Comparison of ENCODE assay signal across 8 cellular contexts in genomic region chr12:2795291-2796186, GRCh38. TPM values are rescaled to one million over a fixed set of nuclear protein-coding genes. Genes with fewer than 3 reads are reported as not detected.
A peak's percentile ranks its signal among the peaks of the same experiment; 100 is the strongest.
DNase-seq lines count a peak whose midpoint lies in the region; ATAC-seq, FAIRE-seq and TF ChIP-seq lines count a peak whose summit lies in the region.

No MANE protein-coding gene starts in this region.

- CTCF ChIA-PET in endothelial cell of umbilical vein (lab: Charles Lee), result interaction anchor here (0.8 to 3.1 kb wide), 12 partner anchors 9 to 504 kb away, joined by 3 to 31 read pairs (median 4); partner anchors contain the start of gene ITFG2

- H3K9me1 ChIP-seq in endothelial cell of umbilical vein (replicated peaks; ENCODE audit: control insufficient read depth, extremely low read depth, insufficient read depth, low read length), result no peaks in the 10 kb centered on the region

- H2AFZ ChIP-seq in endothelial cell of umbilical vein (ENCODE audit: low read depth, low read length), result peak overlapping the region; percentile 71

- POLR2A ChIA-PET in endothelial cell of umbilical vein (lab: Charles Lee), result interaction anchor here (0.9 kb wide), 1 partner anchor 17 kb away, joined by 4 read pairs; no protein-coding TSS in a partner anchor

- H3K4me2 ChIP-seq in endothelial cell of umbilical vein (ENCODE audit: insufficient read depth, low read length), result peak overlapping the region; percentile 91

- peak overlapping the region; percentile 1 for H3K27ac ChIP-seq in endothelial cell of umbilical vein (ENCODE audit: insufficient read depth, low read depth, low read length)

- dilution Hi-C loops in endothelial cell of umbilical vein (cut with MboI; ENCODE audit: extremely low pct_ligation_motif_present, low sequenced_read_pairs), result no loop called here

- H3K27me3 ChIP-seq in endothelial cell of umbilical vein (ENCODE audit: control insufficient read depth in 2 of 2, insufficient read depth in 2 of 2, low read length in 2 of 2), result peaks cover 2 to 7% of the 10 kb centered on the region in 2 experiments

- peak overlapping the region; percentile 63 for H3K9ac ChIP-seq in endothelial cell of umbilical vein (replicated peaks; ENCODE audit: extremely low read depth, insufficient read depth, low read length)

- no peaks in the 10 kb centered on the region for H4K20me1 ChIP-seq in endothelial cell of umbilical vein (replicated peaks; ENCODE audit: control insufficient read depth, extremely low read depth, insufficient read depth, low read length)

- H3K36me3 ChIP-seq in endothelial cell of umbilical vein (ENCODE audit: control insufficient read depth in 2 of 2, extremely low read depth in 1 of 2, insufficient read depth in 2 of 2, low read length in 2 of 2), result peaks cover 12 to 20% of the 10 kb centered on the region in 2 experiments

- FAIRE-seq in endothelial cell of umbilical vein (lab: Jason Lieb, UNC), result peak; percentile 43

- peak overlapping the region; percentile 69 to 93 (median 73) for H3K4me3 ChIP-seq in endothelial cell of umbilical vein (replicated peaks in 1 of 3; ENCODE audit: insufficient read depth in 1 of 3, low read depth in 1 of 3, low read length in 3 of 3)

- intact Hi-C loops in endothelial cell of umbilical vein (cut with micrococcal nuclease), result loop anchor here (1.0 to 2.0 kb wide), 2 partner anchors 17 to 241 kb away; partner anchors contain the start of gene ITFG2

- peaks cover 25% of the 10 kb centered on the region for H3K79me2 ChIP-seq in endothelial cell of umbilical vein (ENCODE audit: control insufficient read depth, insufficient read depth, low read length)

- TF ChIP-seq CTCF in endothelial cell of umbilical vein (IDR thresholded peaks at IDR 0.05; ENCODE audit: extremely low read depth in 1 of 2, insufficient read depth in 1 of 2, low read depth in 1 of 2, low read length in 2 of 2), result no peak

- ATAC-seq in GM18861 (IDR thresholded peaks at IDR 0.05; ENCODE audit: unreplicated experiment) (peak; percentile 53), HG03066 (IDR thresholded peaks at IDR 0.05; ENCODE audit: low read depth, unreplicated experiment) (peak; percentile 73)

- H3K4me1 ChIP-seq in endothelial cell of umbilical vein (ENCODE audit: control insufficient read depth, extremely low read depth, insufficient read depth, low read length), result peaks cover 23% of the 10 kb centered on the region

- no peaks in the 10 kb centered on the region for H3K9me3 ChIP-seq in endothelial cell of umbilical vein (replicated peaks; ENCODE audit: control insufficient read depth, insufficient read depth, low read length)

- DNase-seq in AG08395 (ENCODE audit: low spot score) (peak; percentile 89), NCI-H510A treated with DMSO at 0.1 percent for 48 hours (lab: John Stamatoyannopoulos, UW) (peak; percentile 38), endothelial cell of umbilical vein (ENCODE audit: low read depth, low spot score) (peak; percentile 57), middle frontal gyrus (ENCODE audit: extremely low spot score, low spot score) (peak; percentile 63)
- DNase-seq in activated CD8-positive, alpha-beta memory T cell treated with anti-CD3 and anti-CD28 coated beads, Interleukin-2, amount 50 U/mL, for 24 hours (ENCODE audit: extremely low read depth), result peak; percentile 28
- DNase-seq in stimulated activated CD8-positive, alpha-beta memory T cell treated with anti-CD3 and anti-CD28 coated beads, Interleukin-2, amount 100 ng/mL, for 1 hour (ENCODE audit: low read depth in 2 of 2), result peak; percentile 31 to 60

- BruUV-seq in endothelial cell of umbilical vein (replicated peaks; lab: Mats Ljungman, UMichigan), result no TSS peak

- TF ChIP-seq POLR2A in endothelial cell of umbilical vein (IDR thresholded peaks at IDR 0.05; ENCODE audit: low read depth, low read length), result no peak

TF ChIP-seq in endothelial cell of umbilical vein, 7 proteins besides CTCF, POLR2A, EP300 and RAD21:
- TF ChIP-seq POLR2AphosphoS5 (IDR thresholded peaks at IDR 0.05; ENCODE audit: insufficient read depth, low read depth, low read length) (peak; percentile 47), FOS (IDR thresholded peaks at IDR 0.05; ENCODE audit: borderline replicate concordance, insufficient read depth, low read length) (no peak)

RNA-seq across cellular contexts. Expression of gene FKBP4, which starts 0.8 kb away (rescaled TPM):
- 74.1 and 85.6 TPM in 2 replicates for total RNA-seq in endothelial cell of umbilical vein
- 26.5 and 31.0 TPM in 2 replicates for polyA plus RNA-seq in endothelial cell of umbilical vein
- 42.4 and 48.7 TPM in 2 replicates for polyA plus RNA-seq in endothelial cell of umbilical vein (2011; cell fraction: cytosol; rRNA removed)
- 51.9 and 53.9 TPM in 2 replicates for polyA plus RNA-seq in endothelial cell of umbilical vein (2011; cell fraction: nucleus; rRNA removed)
- polyA plus RNA-seq in endothelial cell of umbilical vein (2012), result 76.5 and 84.5 TPM in 2 replicates
- polyA minus RNA-seq in endothelial cell of umbilical vein, result 37.4 and 42.8 TPM in 2 replicates
- polyA minus RNA-seq in endothelial cell of umbilical vein (2011; cell fraction: cytosol; rRNA and poly(A)+ RNA removed), result 69.3 TPM
- polyA minus RNA-seq in endothelial cell of umbilical vein (2011; cell fraction: nucleus; rRNA and poly(A)+ RNA removed), result 14.3 and 17.3 TPM in 2 replicates

RNA-seq across cellular contexts. Expression of gene ITFG2, which starts 16.9 kb away (rescaled TPM):
- 31.9 and 34.5 TPM in 2 replicates for total RNA-seq in endothelial cell of umbilical vein
- polyA plus RNA-seq in endothelial cell of umbilical vein, result 25.0 TPM in 2 replicates
- polyA plus RNA-seq in endothelial cell of umbilical vein (2011; cell fraction: cytosol; rRNA removed), result 20.7 and 23.9 TPM in 2 replicates
- 77.7 and 85.8 TPM in 2 replicates for polyA plus RNA-seq in endothelial cell of umbilical vein (2011; cell fraction: nucleus; rRNA removed)
- 21.2 and 24.5 TPM in 2 replicates for polyA plus RNA-seq in endothelial cell of umbilical vein (2012)
- polyA minus RNA-seq in endothelial cell of umbilical vein, result 44.5 and 70.5 TPM in 2 replicates
- polyA minus RNA-seq in endothelial cell of umbilical vein (2011; cell fraction: cytosol; rRNA and poly(A)+ RNA removed), result 17.3 TPM
- 60.8 and 62.2 TPM in 2 replicates for polyA minus RNA-seq in endothelial cell of umbilical vein (2011; cell fraction: nucleus; rRNA and poly(A)+ RNA removed)

RNA-seq across cellular contexts. Expression of gene NRIP2, which starts 39.3 kb away (rescaled TPM):
- not detected in 2 replicates for total RNA-seq in endothelial cell of umbilical vein
- polyA plus RNA-seq in endothelial cell of umbilical vein, result not detected in 2 replicates
- not detected in 2 replicates for polyA plus RNA-seq in endothelial cell of umbilical vein (2011; cell fraction: cytosol; rRNA removed)
- not detected in 2 replicates for polyA plus RNA-seq in endothelial cell of umbilical vein (2011; cell fraction: nucleus; rRNA removed)
- polyA plus RNA-seq in endothelial cell of umbilical vein (2012), result 0.83 and 0.87 TPM in 2 replicates
- not detected in 2 replicates for polyA minus RNA-seq in endothelial cell of umbilical vein
- not detected for polyA minus RNA-seq in endothelial cell of umbilical vein (2011; cell fraction: cytosol; rRNA and poly(A)+ RNA removed)
- not detected in 2 replicates for polyA minus RNA-seq in endothelial cell of umbilical vein (2011; cell fraction: nucleus; rRNA and poly(A)+ RNA removed)

Comparison
In these comparisons a context has a peak if more than half of its experiments do, and no peak if none do; other contexts are left out.
1. Peak in every context shown above with its lines: DNase-seq, ATAC-seq, H3K4me3 ChIP-seq and H3K27ac ChIP-seq.
2. DNase-seq: peak in every context shown above with its lines; median percentile 89 in AG08395; 63 in middle frontal gyrus; 57 in endothelial cell of umbilical vein; 46 in stimulated activated CD8-positive, alpha-beta memory T cell treated with anti-CD3 and anti-CD28 coated beads, Interleukin-2, amount 100 ng/mL, for 1 hour; 38 in NCI-H510A treated with DMSO at 0.1 percent for 48 hours; 28 in activated CD8-positive, alpha-beta memory T cell treated with anti-CD3 and anti-CD28 coated beads, Interleukin-2, amount 50 U/mL, for 24 hours.